ENCODE assay signal across 23 cellular contexts in the genomic region with DNA sequence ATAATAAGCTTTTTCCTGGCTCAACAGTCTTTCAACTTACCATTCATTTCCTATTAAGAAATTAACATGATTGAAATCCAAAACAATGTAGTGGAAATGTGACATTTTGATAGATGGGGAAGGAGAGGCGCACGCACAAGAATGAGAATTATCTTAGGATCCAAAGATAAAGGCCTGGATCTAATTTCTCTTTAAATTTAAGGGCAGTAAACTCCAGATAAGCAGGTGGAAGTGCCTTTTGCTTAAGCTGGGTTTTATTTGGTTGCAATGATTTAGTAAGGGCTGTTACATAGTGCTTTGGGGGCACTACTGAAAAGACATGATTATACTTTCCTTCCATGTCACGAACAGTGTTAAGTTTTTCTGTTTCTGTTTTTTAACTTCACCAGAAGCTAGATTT. TPM values are rescaled to one million over a fixed set of nuclear protein-coding genes. Genes with fewer than 3 reads are reported as not detected.
DNase-seq lines count a peak whose midpoint lies in the region; ATAC-seq, FAIRE-seq and TF ChIP-seq lines count a peak whose summit lies in the region.
"Had no signal": no experiment of that assay in that cellular context is flagged by ENCODE, and none has a peak within 500 bp of the region (broad histone marks: within the 10 kb centered on the region; RNA-seq: fewer than 3 reads in every experiment).

No MANE protein-coding gene starts in this region.

- H3K79me2 ChIP-seq in endothelial cell of umbilical vein (ENCODE audit: control insufficient read depth, insufficient read depth, low read length): no peaks in the 10 kb centered on the region

- no peak overlapping the region for H2AFZ ChIP-seq in endothelial cell of umbilical vein (ENCODE audit: low read depth, low read length)

- no peaks in the 10 kb centered on the region for H3K9me3 Mint-ChIP-seq in activated T-cell treated with anti-CD3 and anti-CD28 coated beads, Interleukin-2, amount 50 U/mL, for 72 hours
- H3K9me3 Mint-ChIP-seq: CD4-positive, alpha-beta T cell; CD8-positive, alpha-beta T cell had no signal

- H3K9me1 ChIP-seq in endothelial cell of umbilical vein (replicated peaks; ENCODE audit: control insufficient read depth, extremely low read depth, insufficient read depth, low read length): no peaks in the 10 kb centered on the region

- POLR2A ChIA-PET in endothelial cell of umbilical vein (lab: Charles Lee): no interaction called here

- no peaks in the 10 kb centered on the region for H3K9me3 ChIP-seq in endothelial cell of umbilical vein (replicated peaks; ENCODE audit: control insufficient read depth, insufficient read depth, low read length)
- H3K9me3 ChIP-seq: A549; BLaER1 treated with 17β-estradiol and CSF1 and Interleukin-3, amounts not matched to agents 10 nM and 100 nM; Caco-2 had no signal

- H3K36me3 ChIP-seq in endothelial cell of umbilical vein (ENCODE audit: control insufficient read depth in 2 of 2, extremely low read depth in 1 of 2, insufficient read depth in 2 of 2, low read length in 2 of 2): no peaks in the 10 kb centered on the region
- H3K36me3 ChIP-seq: BLaER1 treated with 17β-estradiol and CSF1 and Interleukin-3, amounts not matched to agents 10 nM and 100 nM had no signal

- no peak overlapping the region for H3K4me3 Mint-ChIP-seq in activated T-cell treated with anti-CD3 and anti-CD28 coated beads, Interleukin-2, amount 50 U/mL, for 72 hours
- H3K4me3 Mint-ChIP-seq: B cell; CD4-positive, alpha-beta T cell; CD8-positive, alpha-beta T cell had no signal

- no TSS peak for BruUV-seq in endothelial cell of umbilical vein (replicated peaks; lab: Mats Ljungman, UMichigan)

- H3K36me3 Mint-ChIP-seq in activated T-cell treated with anti-CD3 and anti-CD28 coated beads, Interleukin-2, amount 50 U/mL, for 72 hours (ENCODE audit: insufficient read depth in 2 of 2): no peaks in the 10 kb centered on the region
- H3K36me3 Mint-ChIP-seq: CD8-positive, alpha-beta T cell had no signal

- H3K4me1 Mint-ChIP-seq in activated T-cell treated with anti-CD3 and anti-CD28 coated beads, Interleukin-2, amount 50 U/mL, for 72 hours (ENCODE audit: low read depth): no peaks in the 10 kb centered on the region

- H3K4me3 ChIP-seq in endothelial cell of umbilical vein (replicated peaks in 1 of 3; ENCODE audit: insufficient read depth in 1 of 3, low read depth in 1 of 3, low read length in 3 of 3): no peak overlapping the region
- H3K4me3 ChIP-seq: A549; BLaER1 treated with 17β-estradiol and CSF1 and Interleukin-3, amounts not matched to agents 10 nM and 100 nM had no signal

- no peak overlapping the region for H3K27ac ChIP-seq in endothelial cell of umbilical vein (ENCODE audit: insufficient read depth, low read depth, low read length)
- H3K27ac ChIP-seq: 22Rv1, A549, C4-2B had no signal

- H3K27me3 ChIP-seq in endothelial cell of umbilical vein (ENCODE audit: control insufficient read depth in 2 of 2, insufficient read depth in 2 of 2, low read length in 2 of 2): peaks cover 3 to 11% of the 10 kb centered on the region in 2 experiments
- H3K27me3 ChIP-seq: BLaER1 treated with 17β-estradiol and CSF1 and Interleukin-3, amounts not matched to agents 10 nM and 100 nM had no signal

- no peak overlapping the region for H3K4me2 ChIP-seq in endothelial cell of umbilical vein (ENCODE audit: insufficient read depth, low read length)
- H3K4me2 ChIP-seq: A549 had no signal

- peak overlapping the region; percentile 25 for H3K27ac Mint-ChIP-seq in activated T-cell treated with anti-CD3 and anti-CD28 coated beads, Interleukin-2, amount 50 U/mL, for 72 hours
- H3K27ac Mint-ChIP-seq: B cell; CD4-positive, alpha-beta T cell; CD8-positive, alpha-beta T cell had no signal

- no peaks in the 10 kb centered on the region for H3K4me1 ChIP-seq in endothelial cell of umbilical vein (ENCODE audit: control insufficient read depth, extremely low read depth, insufficient read depth, low read length)
- H3K4me1 ChIP-seq: A549, Caco-2 had no signal

- FAIRE-seq in endothelial cell of umbilical vein (lab: Jason Lieb, UNC): no peak
- FAIRE-seq: A549, D721Med, G401.6, GM12891, GM19239 had no signal

- no peak overlapping the region for H3K9ac ChIP-seq in endothelial cell of umbilical vein (replicated peaks; ENCODE audit: extremely low read depth, insufficient read depth, low read length)
- H3K9ac ChIP-seq: BLaER1 treated with 17β-estradiol and CSF1 and Interleukin-3, amounts not matched to agents 10 nM and 100 nM had no signal

- no peak for TF ChIP-seq CTCF in endothelial cell of umbilical vein (IDR thresholded peaks at IDR 0.05; ENCODE audit: extremely low read depth in 1 of 2, insufficient read depth in 1 of 2, low read depth in 1 of 2, low read length in 2 of 2)

- no peaks in the 10 kb centered on the region for H4K20me1 ChIP-seq in endothelial cell of umbilical vein (replicated peaks; ENCODE audit: control insufficient read depth, extremely low read depth, insufficient read depth, low read length)
- H4K20me1 ChIP-seq: BLaER1 treated with 17β-estradiol and CSF1 and Interleukin-3, amounts not matched to agents 10 nM and 100 nM had no signal

- no peak for DNase-seq in activated T-cell treated with anti-CD3 and anti-CD28 coated beads, Interleukin-2, amount 50 U/mL, for 72 hours
- DNase-seq in activated T-cell treated with anti-CD3 and anti-CD28 coated beads for 4 hours (no peak), endothelial cell of umbilical vein (ENCODE audit: low read depth, low spot score) (peak; percentile 47)
- no peak for DNase-seq in activated naive CD4-positive, alpha-beta T cell treated with Interleukin-2 at 50 U/mL for 16 hours
- DNase-seq: AML-193; Caco-2; Calu3; CD4-positive, alpha-beta T cell; CD8-positive, alpha-beta T cell; DMS79 treated with DMSO at 0.1 percent for 48 hours; GF-D8 had no signal

- CTCF ChIA-PET in endothelial cell of umbilical vein (lab: Charles Lee): interaction anchor here (0.5 to 2.7 kb wide), 3 partner anchors 31 to 246 kb away, joined by 4 to 8 read pairs (median 6); no protein-coding TSS in a partner anchor

- dilution Hi-C loops in endothelial cell of umbilical vein (cut with MboI; ENCODE audit: extremely low pct_ligation_motif_present, low sequenced_read_pairs): no loop called here

- no peak for TF ChIP-seq POLR2A in endothelial cell of umbilical vein (IDR thresholded peaks at IDR 0.05; ENCODE audit: low read depth, low read length)

- intact Hi-C loops in endothelial cell of umbilical vein (cut with micrococcal nuclease): loop anchor here (5.0 to 10.0 kb wide), 2 partner anchors 322 to 385 kb away; partner anchors contain the start of genes CAAP1 and IFT74

- H3K27me3 Mint-ChIP-seq in activated T-cell treated with anti-CD3 and anti-CD28 coated beads, Interleukin-2, amount 50 U/mL, for 72 hours (ENCODE audit: low read depth): no peaks in the 10 kb centered on the region

- ATAC-seq in activated T-cell treated with anti-CD3 and anti-CD28 coated beads, Interleukin-2, amount 50 U/mL, for 72 hours (replicated peaks in 1 of 2): no peak
- ATAC-seq in HG03521 (IDR thresholded peaks at IDR 0.05; ENCODE audit: unreplicated experiment): no peak
- ATAC-seq: A549; CD8-positive, alpha-beta T cell had no signal

TF ChIP-seq in endothelial cell of umbilical vein, 7 proteins besides CTCF, POLR2A, EP300 and RAD21:
- TF ChIP-seq POLR2AphosphoS5 (IDR thresholded peaks at IDR 0.05; ENCODE audit: insufficient read depth, low read depth, low read length): no peak
- TF ChIP-seq EZH2 (IDR thresholded peaks at IDR 0.05; ENCODE audit: borderline replicate concordance, low read depth, low read length, severe bottlenecking): no peak
- TF ChIP-seq MYC (IDR thresholded peaks at IDR 0.05; ENCODE audit: low read depth, low read length): no peak
- TF ChIP-seq JUN (IDR thresholded peaks at IDR 0.05; ENCODE audit: borderline replicate concordance, insufficient read depth, insufficient read length, low read depth): no peak
- TF ChIP-seq, protein P1, sequence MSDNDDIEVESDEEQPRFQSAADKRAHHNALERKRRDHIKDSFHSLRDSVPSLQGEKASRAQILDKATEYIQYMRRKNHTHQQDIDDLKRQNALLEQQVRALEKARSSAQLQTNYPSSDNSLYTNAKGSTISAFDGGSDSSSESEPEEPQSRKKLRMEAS (IDR thresholded peaks at IDR 0.05; ENCODE audit: insufficient read depth, insufficient read length): no peak
- no peak for TF ChIP-seq FOS (IDR thresholded peaks at IDR 0.05; ENCODE audit: borderline replicate concordance, insufficient read depth, low read length)

RNA-seq across cellular contexts. Expression of gene EQTN, which starts 17.3 kb away (rescaled TPM):
- not detected for total RNA-seq in activated T-cell treated with anti-CD3 and anti-CD28 coated beads, Interleukin-2, amount 50 U/mL, for 72 hours
- not detected in 2 replicates for total RNA-seq in endothelial cell of umbilical vein
- polyA plus RNA-seq in endothelial cell of umbilical vein: not detected in 2 replicates
- polyA plus RNA-seq in endothelial cell of umbilical vein (2011; cell fraction: cytosol; rRNA removed): not detected in 2 replicates
- not detected in 2 replicates for polyA plus RNA-seq in endothelial cell of umbilical vein (2011; cell fraction: nucleus; rRNA removed)
- polyA plus RNA-seq in endothelial cell of umbilical vein (2012): not detected in 2 replicates
- polyA minus RNA-seq in endothelial cell of umbilical vein: not detected in 2 replicates
- polyA minus RNA-seq in endothelial cell of umbilical vein (2011; cell fraction: cytosol; rRNA and poly(A)+ RNA removed): not detected
- polyA minus RNA-seq in endothelial cell of umbilical vein (2011; cell fraction: nucleus; rRNA and poly(A)+ RNA removed): not detected in 2 replicates
- total RNA-seq: A172; B cell; Caco-2; Calu3; CD4-positive, alpha-beta T cell; CD8-positive, alpha-beta T cell had no signal
- polyA plus RNA-seq: A549, BJ had no signal
